1 cellular context compared by ENCODE assay signal in the genomic region with DNA sequence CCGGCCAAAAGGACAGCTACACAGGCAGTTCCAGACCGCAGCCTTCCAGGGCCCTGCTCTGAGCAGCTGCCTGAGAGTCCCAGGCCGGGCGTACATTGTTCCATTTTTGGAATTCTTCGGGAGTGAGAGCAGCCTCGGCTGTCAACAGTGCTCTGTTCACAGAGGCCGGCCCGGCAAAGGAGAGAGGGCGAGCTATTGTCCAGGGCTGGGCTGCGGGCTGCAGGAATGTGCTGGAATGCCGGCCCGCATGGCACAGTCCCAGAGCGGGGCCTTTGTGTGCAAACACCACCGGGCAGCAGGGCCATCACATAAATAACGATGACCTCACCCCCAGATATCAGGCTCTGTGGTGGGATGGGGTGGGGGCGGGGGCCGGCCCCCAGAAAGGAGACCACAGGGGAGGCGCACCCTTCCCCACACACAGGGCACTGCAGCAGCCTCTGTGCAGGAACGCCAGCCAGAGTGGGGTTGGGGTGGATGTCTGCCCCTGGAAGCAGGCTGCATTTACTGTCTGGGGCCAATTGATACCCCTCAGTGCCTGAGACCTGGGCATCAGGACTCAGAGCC.
TF ChIP-seq lines count a peak whose summit lies in the region.

No MANE protein-coding gene starts in this region.

TF ChIP-seq in HepG2, 621 proteins besides CTCF, POLR2A, EP300 and RAD21 (continued from another document and continues in another):
- TF ChIP-seq TCF7 (IDR thresholded peaks at IDR 0.05; ENCODE audit: low read depth) = peak; percentile 73
- no peak for TF ChIP-seq ZNF564 (CRISPR knock-in tag; IDR thresholded peaks at IDR 0.05)
- TF ChIP-seq IKZF1 (IDR thresholded peaks at IDR 0.05) = no peak
- TF ChIP-seq, protein P1, sequence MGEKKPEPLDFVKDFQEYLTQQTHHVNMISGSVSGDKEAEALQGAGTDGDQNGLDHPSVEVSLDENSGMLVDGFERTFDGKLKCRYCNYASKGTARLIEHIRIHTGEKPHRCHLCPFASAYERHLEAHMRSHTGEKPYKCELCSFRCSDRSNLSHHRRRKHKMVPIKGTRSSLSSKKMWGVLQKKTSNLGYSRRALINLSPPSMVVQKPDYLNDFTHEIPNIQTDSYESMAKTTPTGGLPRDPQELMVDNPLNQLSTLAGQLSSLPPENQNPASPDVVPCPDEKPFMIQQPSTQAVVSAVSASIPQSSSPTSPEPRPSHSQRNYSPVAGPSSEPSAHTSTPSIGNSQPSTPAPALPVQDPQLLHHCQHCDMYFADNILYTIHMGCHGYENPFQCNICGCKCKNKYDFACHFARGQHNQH (CRISPR knock-in tag; IDR thresholded peaks at IDR 0.05) = peak; percentile 64; the same call in 1 of the 2 replicates
- TF ChIP-seq POLR2G (IDR thresholded peaks at IDR 0.05; ENCODE audit: low read depth, low read length) = no peak
- no peak for TF ChIP-seq ZNF792 (CRISPR knock-in tag; IDR thresholded peaks at IDR 0.05)
- peak; percentile 94 for TF ChIP-seq ZSCAN29 (CRISPR knock-in tag; conservative IDR thresholded peaks at IDR 0.05)
- TF ChIP-seq DNMT1 (CRISPR knock-in tag; IDR thresholded peaks at IDR 0.05) = no peak
- no peak for TF ChIP-seq TCF7L2 (IDR thresholded peaks at IDR 0.05; ENCODE audit: low read depth, low read length)
- no peak for TF ChIP-seq IKZF4 (CRISPR knock-in tag; IDR thresholded peaks at IDR 0.05; ENCODE audit: borderline replicate concordance, low read depth, not compliant biosample characterization)
- TF ChIP-seq, protein P2, sequence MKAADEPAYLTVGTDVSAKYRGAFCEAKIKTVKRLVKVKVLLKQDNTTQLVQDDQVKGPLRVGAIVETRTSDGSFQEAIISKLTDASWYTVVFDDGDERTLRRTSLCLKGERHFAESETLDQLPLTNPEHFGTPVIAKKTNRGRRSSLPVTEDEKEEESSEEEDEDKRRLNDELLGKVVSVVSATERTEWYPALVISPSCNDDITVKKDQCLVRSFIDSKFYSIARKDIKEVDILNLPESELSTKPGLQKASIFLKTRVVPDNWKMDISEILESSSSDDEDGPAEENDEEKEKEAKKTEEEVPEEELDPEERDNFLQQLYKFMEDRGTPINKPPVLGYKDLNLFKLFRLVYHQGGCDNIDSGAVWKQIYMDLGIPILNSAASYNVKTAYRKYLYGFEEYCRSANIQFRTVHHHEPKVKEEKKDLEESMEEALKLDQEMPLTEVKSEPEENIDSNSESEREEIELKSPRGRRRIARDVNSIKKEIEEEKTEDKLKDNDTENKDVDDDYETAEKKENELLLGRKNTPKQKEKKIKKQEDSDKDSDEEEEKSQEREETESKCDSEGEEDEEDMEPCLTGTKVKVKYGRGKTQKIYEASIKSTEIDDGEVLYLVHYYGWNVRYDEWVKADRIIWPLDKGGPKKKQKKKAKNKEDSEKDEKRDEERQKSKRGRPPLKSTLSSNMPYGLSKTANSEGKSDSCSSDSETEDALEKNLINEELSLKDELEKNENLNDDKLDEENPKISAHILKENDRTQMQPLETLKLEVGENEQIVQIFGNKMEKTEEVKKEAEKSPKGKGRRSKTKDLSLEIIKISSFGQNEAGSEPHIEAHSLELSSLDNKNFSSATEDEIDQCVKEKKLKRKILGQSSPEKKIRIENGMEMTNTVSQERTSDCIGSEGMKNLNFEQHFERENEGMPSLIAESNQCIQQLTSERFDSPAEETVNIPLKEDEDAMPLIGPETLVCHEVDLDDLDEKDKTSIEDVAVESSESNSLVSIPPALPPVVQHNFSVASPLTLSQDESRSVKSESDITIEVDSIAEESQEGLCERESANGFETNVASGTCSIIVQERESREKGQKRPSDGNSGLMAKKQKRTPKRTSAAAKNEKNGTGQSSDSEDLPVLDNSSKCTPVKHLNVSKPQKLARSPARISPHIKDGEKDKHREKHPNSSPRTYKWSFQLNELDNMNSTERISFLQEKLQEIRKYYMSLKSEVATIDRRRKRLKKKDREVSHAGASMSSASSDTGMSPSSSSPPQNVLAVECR (CRISPR knock-in tag; IDR thresholded peaks at IDR 0.05; ENCODE audit: borderline replicate concordance) = 0 out of 2 replicates have a peak, but pooled peaks have one; percentile 24
- TF ChIP-seq ZNF749 (CRISPR knock-in tag; IDR thresholded peaks at IDR 0.05; ENCODE audit: borderline replicate concordance) = 0 out of 2 replicates have a peak, but pooled peaks have one; percentile 46
- TF ChIP-seq, protein P3, sequence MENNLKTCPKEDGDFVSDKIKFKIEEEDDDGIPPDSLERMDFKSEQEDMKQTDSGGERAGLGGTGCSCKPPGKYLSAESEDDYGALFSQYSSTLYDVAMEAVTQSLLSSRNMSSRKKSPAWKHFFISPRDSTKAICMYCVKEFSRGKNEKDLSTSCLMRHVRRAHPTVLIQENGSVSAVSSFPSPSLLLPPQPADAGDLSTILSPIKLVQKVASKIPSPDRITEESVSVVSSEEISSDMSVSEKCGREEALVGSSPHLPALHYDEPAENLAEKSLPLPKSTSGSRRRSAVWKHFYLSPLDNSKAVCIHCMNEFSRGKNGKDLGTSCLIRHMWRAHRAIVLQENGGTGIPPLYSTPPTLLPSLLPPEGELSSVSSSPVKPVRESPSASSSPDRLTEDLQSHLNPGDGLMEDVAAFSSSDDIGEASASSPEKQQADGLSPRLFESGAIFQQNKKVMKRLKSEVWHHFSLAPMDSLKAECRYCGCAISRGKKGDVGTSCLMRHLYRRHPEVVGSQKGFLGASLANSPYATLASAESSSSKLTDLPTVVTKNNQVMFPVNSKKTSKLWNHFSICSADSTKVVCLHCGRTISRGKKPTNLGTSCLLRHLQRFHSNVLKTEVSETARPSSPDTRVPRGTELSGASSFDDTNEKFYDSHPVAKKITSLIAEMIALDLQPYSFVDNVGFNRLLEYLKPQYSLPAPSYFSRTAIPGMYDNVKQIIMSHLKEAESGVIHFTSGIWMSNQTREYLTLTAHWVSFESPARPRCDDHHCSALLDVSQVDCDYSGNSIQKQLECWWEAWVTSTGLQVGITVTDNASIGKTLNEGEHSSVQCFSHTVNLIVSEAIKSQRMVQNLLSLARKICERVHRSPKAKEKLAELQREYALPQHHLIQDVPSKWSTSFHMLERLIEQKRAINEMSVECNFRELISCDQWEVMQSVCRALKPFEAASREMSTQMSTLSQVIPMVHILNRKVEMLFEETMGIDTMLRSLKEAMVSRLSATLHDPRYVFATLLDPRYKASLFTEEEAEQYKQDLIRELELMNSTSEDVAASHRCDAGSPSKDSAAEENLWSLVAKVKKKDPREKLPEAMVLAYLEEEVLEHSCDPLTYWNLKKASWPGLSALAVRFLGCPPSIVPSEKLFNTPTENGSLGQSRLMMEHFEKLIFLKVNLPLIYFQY (CRISPR knock-in tag; IDR thresholded peaks at IDR 0.05; ENCODE audit: borderline replicate concordance) = peak; percentile 93
- no peak for TF ChIP-seq ZNF329 (CRISPR knock-in tag; IDR thresholded peaks at IDR 0.05; ENCODE audit: low read depth)
- no peak for TF ChIP-seq CBX1 (IDR thresholded peaks at IDR 0.05; ENCODE audit: low read depth)
- TF ChIP-seq, protein P4, sequence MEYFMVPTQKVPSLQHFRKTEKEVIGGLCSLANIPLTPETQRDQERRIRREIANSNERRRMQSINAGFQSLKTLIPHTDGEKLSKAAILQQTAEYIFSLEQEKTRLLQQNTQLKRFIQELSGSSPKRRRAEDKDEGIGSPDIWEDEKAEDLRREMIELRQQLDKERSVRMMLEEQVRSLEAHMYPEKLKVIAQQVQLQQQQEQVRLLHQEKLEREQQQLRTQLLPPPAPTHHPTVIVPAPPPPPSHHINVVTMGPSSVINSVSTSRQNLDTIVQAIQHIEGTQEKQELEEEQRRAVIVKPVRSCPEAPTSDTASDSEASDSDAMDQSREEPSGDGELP (IDR thresholded peaks at IDR 0.05; ENCODE audit: borderline replicate concordance, low read depth) = peak; percentile 73; the same call in 1 of the 2 replicates
- no peak for TF ChIP-seq PAF1 (CRISPR knock-in tag; IDR thresholded peaks at IDR 0.05)
- peak; percentile 97 for TF ChIP-seq HNRNPL (IDR thresholded peaks at IDR 0.05; ENCODE audit: low read depth, low read length)
- TF ChIP-seq, protein P5, sequence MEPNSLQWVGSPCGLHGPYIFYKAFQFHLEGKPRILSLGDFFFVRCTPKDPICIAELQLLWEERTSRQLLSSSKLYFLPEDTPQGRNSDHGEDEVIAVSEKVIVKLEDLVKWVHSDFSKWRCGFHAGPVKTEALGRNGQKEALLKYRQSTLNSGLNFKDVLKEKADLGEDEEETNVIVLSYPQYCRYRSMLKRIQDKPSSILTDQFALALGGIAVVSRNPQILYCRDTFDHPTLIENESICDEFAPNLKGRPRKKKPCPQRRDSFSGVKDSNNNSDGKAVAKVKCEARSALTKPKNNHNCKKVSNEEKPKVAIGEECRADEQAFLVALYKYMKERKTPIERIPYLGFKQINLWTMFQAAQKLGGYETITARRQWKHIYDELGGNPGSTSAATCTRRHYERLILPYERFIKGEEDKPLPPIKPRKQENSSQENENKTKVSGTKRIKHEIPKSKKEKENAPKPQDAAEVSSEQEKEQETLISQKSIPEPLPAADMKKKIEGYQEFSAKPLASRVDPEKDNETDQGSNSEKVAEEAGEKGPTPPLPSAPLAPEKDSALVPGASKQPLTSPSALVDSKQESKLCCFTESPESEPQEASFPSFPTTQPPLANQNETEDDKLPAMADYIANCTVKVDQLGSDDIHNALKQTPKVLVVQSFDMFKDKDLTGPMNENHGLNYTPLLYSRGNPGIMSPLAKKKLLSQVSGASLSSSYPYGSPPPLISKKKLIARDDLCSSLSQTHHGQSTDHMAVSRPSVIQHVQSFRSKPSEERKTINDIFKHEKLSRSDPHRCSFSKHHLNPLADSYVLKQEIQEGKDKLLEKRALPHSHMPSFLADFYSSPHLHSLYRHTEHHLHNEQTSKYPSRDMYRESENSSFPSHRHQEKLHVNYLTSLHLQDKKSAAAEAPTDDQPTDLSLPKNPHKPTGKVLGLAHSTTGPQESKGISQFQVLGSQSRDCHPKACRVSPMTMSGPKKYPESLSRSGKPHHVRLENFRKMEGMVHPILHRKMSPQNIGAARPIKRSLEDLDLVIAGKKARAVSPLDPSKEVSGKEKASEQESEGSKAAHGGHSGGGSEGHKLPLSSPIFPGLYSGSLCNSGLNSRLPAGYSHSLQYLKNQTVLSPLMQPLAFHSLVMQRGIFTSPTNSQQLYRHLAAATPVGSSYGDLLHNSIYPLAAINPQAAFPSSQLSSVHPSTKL (CRISPR knock-in tag; IDR thresholded peaks at IDR 0.05) = peak; percentile 80
- TF ChIP-seq, protein P6, sequence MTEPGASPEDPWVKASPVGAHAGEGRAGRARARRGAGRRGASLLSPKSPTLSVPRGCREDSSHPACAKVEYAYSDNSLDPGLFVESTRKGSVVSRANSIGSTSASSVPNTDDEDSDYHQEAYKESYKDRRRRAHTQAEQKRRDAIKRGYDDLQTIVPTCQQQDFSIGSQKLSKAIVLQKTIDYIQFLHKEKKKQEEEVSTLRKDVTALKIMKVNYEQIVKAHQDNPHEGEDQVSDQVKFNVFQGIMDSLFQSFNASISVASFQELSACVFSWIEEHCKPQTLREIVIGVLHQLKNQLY (CRISPR knock-in tag; IDR thresholded peaks at IDR 0.05) = no peak
- peak; percentile 23 for TF ChIP-seq YY1 (IDR thresholded peaks at IDR 0.05; ENCODE audit: insufficient read depth, insufficient replicate concordance, low read depth, low read length)
- peak; percentile 71 for TF ChIP-seq FOXA3 (CRISPR knock-in tag; IDR thresholded peaks at IDR 0.05)
- TF ChIP-seq, protein P7, sequence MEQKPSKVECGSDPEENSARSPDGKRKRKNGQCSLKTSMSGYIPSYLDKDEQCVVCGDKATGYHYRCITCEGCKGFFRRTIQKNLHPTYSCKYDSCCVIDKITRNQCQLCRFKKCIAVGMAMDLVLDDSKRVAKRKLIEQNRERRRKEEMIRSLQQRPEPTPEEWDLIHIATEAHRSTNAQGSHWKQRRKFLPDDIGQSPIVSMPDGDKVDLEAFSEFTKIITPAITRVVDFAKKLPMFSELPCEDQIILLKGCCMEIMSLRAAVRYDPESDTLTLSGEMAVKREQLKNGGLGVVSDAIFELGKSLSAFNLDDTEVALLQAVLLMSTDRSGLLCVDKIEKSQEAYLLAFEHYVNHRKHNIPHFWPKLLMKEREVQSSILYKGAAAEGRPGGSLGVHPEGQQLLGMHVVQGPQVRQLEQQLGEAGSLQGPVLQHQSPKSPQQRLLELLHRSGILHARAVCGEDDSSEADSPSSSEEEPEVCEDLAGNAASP (CRISPR knock-in tag; IDR thresholded peaks at IDR 0.05; ENCODE audit: borderline replicate concordance) = no peak
- TF ChIP-seq BORCS8-MEF2B (CRISPR knock-in tag; IDR thresholded peaks at IDR 0.05) = no peak
- peak; percentile 48; the same call in 1 of the 2 replicates for TF ChIP-seq JUNB (CRISPR knock-in tag; IDR thresholded peaks at IDR 0.05; ENCODE audit: borderline replicate concordance)
- no peak for TF ChIP-seq ZNF333 (CRISPR knock-in tag; IDR thresholded peaks at IDR 0.05; ENCODE audit: borderline replicate concordance)
- peak; percentile 72; the same call in 1 of the 2 replicates for TF ChIP-seq MYC (CRISPR knock-in tag; IDR thresholded peaks at IDR 0.05; ENCODE audit: borderline replicate concordance)
- no peak; the same call in none of the 2 replicates for TF ChIP-seq DPF2 (CRISPR knock-in tag; IDR thresholded peaks at IDR 0.05; ENCODE audit: borderline replicate concordance, low read depth)
- TF ChIP-seq FOSL2 (CRISPR knock-in tag; IDR thresholded peaks at IDR 0.05) = peak; percentile 78
- TF ChIP-seq NONO (IDR thresholded peaks at IDR 0.05) = no peak
- peak; percentile 40; the same call in 1 of the 2 replicates for TF ChIP-seq NONO (CRISPR knock-in tag; conservative IDR thresholded peaks at IDR 0.05)
- 0 out of 2 replicates have a peak, but pooled peaks have one; percentile 31 for TF ChIP-seq ZNF766 (CRISPR knock-in tag; IDR thresholded peaks at IDR 0.05; ENCODE audit: borderline replicate concordance)
- TF ChIP-seq, protein P8, sequence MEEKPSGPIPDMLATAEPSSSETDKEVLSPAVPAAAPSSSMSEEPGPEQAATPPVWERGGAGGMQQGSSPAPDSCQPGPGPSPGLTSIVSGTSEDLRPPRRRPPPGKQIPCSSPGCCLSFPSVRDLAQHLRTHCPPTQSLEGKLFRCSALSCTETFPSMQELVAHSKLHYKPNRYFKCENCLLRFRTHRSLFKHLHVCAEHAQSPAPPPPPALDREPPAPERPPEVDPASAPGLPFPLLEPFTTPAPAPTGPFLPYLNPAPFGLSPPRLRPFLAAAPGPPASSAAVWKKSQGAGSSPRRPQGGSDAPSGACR (CRISPR knock-in tag; IDR thresholded peaks at IDR 0.05) = no peak
- TF ChIP-seq ZNF557 (CRISPR knock-in tag; IDR thresholded peaks at IDR 0.05) = 0 out of 2 replicates have a peak, but pooled peaks have one; percentile 27
- TF ChIP-seq MXI1 (IDR thresholded peaks at IDR 0.05; ENCODE audit: borderline replicate concordance, low read depth, low read length) = peak; percentile 56; the same call in 1 of the 3 replicates
- no peak for TF ChIP-seq ZNF615 (CRISPR knock-in tag; IDR thresholded peaks at IDR 0.05; ENCODE audit: borderline replicate concordance)
- TF ChIP-seq ZNF232 (CRISPR knock-in tag; IDR thresholded peaks at IDR 0.05; ENCODE audit: borderline replicate concordance) = no peak
- 0 out of 2 replicates have a peak, but pooled peaks have one; percentile 41 for TF ChIP-seq ZKSCAN8 (CRISPR knock-in tag; IDR thresholded peaks at IDR 0.05; ENCODE audit: borderline replicate concordance)
- TF ChIP-seq, protein P9, sequence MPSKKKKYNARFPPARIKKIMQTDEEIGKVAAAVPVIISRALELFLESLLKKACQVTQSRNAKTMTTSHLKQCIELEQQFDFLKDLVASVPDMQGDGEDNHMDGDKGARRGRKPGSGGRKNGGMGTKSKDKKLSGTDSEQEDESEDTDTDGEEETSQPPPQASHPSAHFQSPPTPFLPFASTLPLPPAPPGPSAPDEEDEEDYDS (CRISPR knock-in tag; IDR thresholded peaks at IDR 0.05) = no peak; the same call in 1 of the 2 replicates
- TF ChIP-seq HNRNPUL1 (IDR thresholded peaks at IDR 0.05; ENCODE audit: low read depth, low read length) = no peak
- no peak for TF ChIP-seq KDM4B (CRISPR knock-in tag; IDR thresholded peaks at IDR 0.05)
- TF ChIP-seq FOSL1 (CRISPR knock-in tag; IDR thresholded peaks at IDR 0.05; ENCODE audit: borderline replicate concordance) = peak; percentile 30; the same call in 1 of the 2 replicates
- no peak for TF ChIP-seq DNMT3B (CRISPR knock-in tag; conservative IDR thresholded peaks at IDR 0.05)
- no peak for TF ChIP-seq ZNF605 (CRISPR knock-in tag; IDR thresholded peaks at IDR 0.05)
- TF ChIP-seq ZSCAN21 (CRISPR knock-in tag; IDR thresholded peaks at IDR 0.05; ENCODE audit: borderline replicate concordance) = no peak
